In the genomic region with DNA sequence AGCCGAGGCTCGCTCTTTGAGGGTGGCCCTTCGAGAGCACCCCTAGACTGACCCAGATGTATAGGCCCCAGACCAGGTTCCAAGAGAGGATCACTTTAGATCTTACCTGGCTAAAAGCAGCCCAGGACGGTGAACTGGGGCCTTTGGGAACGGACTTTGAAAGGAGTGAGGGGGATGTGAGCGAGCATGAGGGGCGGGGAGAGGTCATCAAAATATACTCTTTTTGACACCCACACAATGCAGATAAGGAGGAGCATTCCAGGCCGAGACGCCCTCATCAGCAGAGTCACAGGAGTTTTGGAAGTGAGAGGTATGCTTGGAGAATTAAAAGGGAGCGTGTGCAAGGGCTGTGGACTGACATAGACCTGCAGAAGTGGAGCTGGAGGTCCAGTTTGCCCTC, we compare ENCODE assay signal across 8 cellular contexts. TPM values are rescaled to one million over a fixed set of nuclear protein-coding genes. Genes with fewer than 3 reads are reported as not detected.
DNase-seq lines count a peak whose midpoint lies in the region; ATAC-seq and TF ChIP-seq lines count a peak whose summit lies in the region.

No MANE protein-coding gene starts in this region.

- H3K79me2 ChIP-seq in HCT116 (ENCODE audit: insufficient read depth, low read length) (peaks cover 18% of the 10 kb centered on the region), smooth muscle cell (ENCODE audit: low read depth) (peaks cover 20% of the 10 kb centered on the region)

- H4K20me1 ChIP-seq in HCT116 (ENCODE audit: insufficient read depth) (no peaks in the 10 kb centered on the region), smooth muscle cell (ENCODE audit: low read depth) (no peaks in the 10 kb centered on the region)

- ATAC-seq in HCT116 (0 out of 2 replicates have a peak, but pooled peaks have one; percentile 1), WTC11 (no peak), right cardiac atrium (peak in 1 of 2 donors; percentile 6), GM21528 (IDR thresholded peaks at IDR 0.05; ENCODE audit: low FRiP score, unreplicated experiment) (no peak)
- ATAC-seq in activated CD4-positive, CD25-positive, alpha-beta regulatory T cell treated with anti-CD3 and anti-CD28 coated beads, Interleukin-2, amount 50 U/mL, for 24 hours: no peak

- 3% methylated on average over 10 of the region's 10 CpGs for WGBS in right cardiac atrium
- 47% methylated on average over 10 of the region's 10 CpGs for WGBS in smooth muscle cell (ENCODE audit: low lambda C conversion rate)

- H3K9ac ChIP-seq in HCT116 (ENCODE audit: low read length): peak overlapping the region; percentile 79
- H3K9ac ChIP-seq in smooth muscle cell (ENCODE audit: low read depth): peak overlapping the region; percentile 92

- peaks cover 3 to 6% of the 10 kb centered on the region in 2 experiments; a peak in 1 of 4 replicates for H3K4me1 ChIP-seq in HCT116 (ENCODE audit: control insufficient read depth in 1 of 2, insufficient read depth in 2 of 2, low read length in 2 of 2)
- no peaks in the 10 kb centered on the region for H3K4me1 ChIP-seq in right cardiac atrium (ENCODE audit: control insufficient read depth, insufficient read depth, low read length)
- no peaks in the 10 kb centered on the region for H3K4me1 ChIP-seq in smooth muscle cell (ENCODE audit: low read depth)

- TSS peak; percentile 71 for BruUV-seq in HCT116 (replicated peaks; lab: Mats Ljungman, UMichigan)

- H2AFZ ChIP-seq in HCT116 (ENCODE audit: low read depth, low read length, poor library complexity, severe bottlenecking) (no peak overlapping the region), smooth muscle cell (ENCODE audit: low read depth) (no peak overlapping the region)

- peaks cover 20% of the 10 kb centered on the region for H3K36me3 Mint-ChIP-seq in WTC11

- TF ChIP-seq POLR2A in HCT116 (IDR thresholded peaks at IDR 0.05; ENCODE audit: borderline replicate concordance, extremely low read depth, insufficient read depth, insufficient read length): no peak

- H3K27me3 ChIP-seq in HCT116 (ENCODE audit: insufficient read depth, low read length) (no peaks in the 10 kb centered on the region), right cardiac atrium (ENCODE audit: control insufficient read depth, insufficient read depth) (no peaks in the 10 kb centered on the region), smooth muscle cell (ENCODE audit: low read depth) (no peaks in the 10 kb centered on the region)

- DNase-seq in HCT116 (ENCODE audit: low read depth, low spot score) (no peak), WTC11 (ENCODE audit: low spot score) (no peak), right cardiac atrium (no peak), smooth muscle cell (lab: John Stamatoyannopoulos, UW; ENCODE audit: unreplicated experiment) (no peak), DMS 273 treated with DMSO at 0.1 percent for 48 hours (lab: John Stamatoyannopoulos, UW) (no peak), NCI-H524 (lab: John Stamatoyannopoulos, UW) (no peak)

- H3K4me1 Mint-ChIP-seq in WTC11: peaks cover 18% of the 10 kb centered on the region

- POLR2A ChIA-PET in HCT116 (lab: Charles Lee) (interaction anchor here (1.5 kb wide), 1 partner anchor 10 kb away, joined by 4 read pairs; no protein-coding TSS in a partner anchor), WTC11 (lab: Charles Lee) (no interaction called here)

- H3K9me2 ChIP-seq in HCT116 (ENCODE audit: insufficient read depth): no peaks in the 10 kb centered on the region

- intact Hi-C loops in HCT116 (cut with micrococcal nuclease) (no loop called here), right cardiac atrium (cut with DNase I) (no loop called here)

- H3K27ac Mint-ChIP-seq in WTC11: peak overlapping the region; percentile 68; the same call in 1 of the 2 replicates

- H3K27ac ChIP-seq in HCT116 (ENCODE audit: low read depth, low read length) (peak overlapping the region; percentile 39), right cardiac atrium (ENCODE audit: low read length) (peak overlapping the region; percentile 79), smooth muscle cell (ENCODE audit: low read depth) (peak overlapping the region; percentile 72)

- H3K9me3 ChIP-seq in HCT116 (ENCODE audit: control insufficient read depth in 1 of 2, insufficient read depth in 1 of 2, low read depth in 1 of 2, low read length in 2 of 2) (no peaks in the 10 kb centered on the region), right cardiac atrium (ENCODE audit: control insufficient read depth, low read length) (no peaks in the 10 kb centered on the region), smooth muscle cell (replicated peaks; ENCODE audit: low read depth) (no peaks in the 10 kb centered on the region)

- H3K4me2 ChIP-seq in HCT116 (ENCODE audit: low read length): peak overlapping the region; percentile 81
- peak overlapping the region; percentile 85 for H3K4me2 ChIP-seq in smooth muscle cell

- H3K36me3 ChIP-seq in HCT116 (ENCODE audit: control insufficient read depth in 1 of 2, insufficient read depth in 2 of 2, low read length in 2 of 2) (no peaks in the 10 kb centered on the region), smooth muscle cell (ENCODE audit: low read depth) (no peaks in the 10 kb centered on the region)

- no peaks in the 10 kb centered on the region for H3K9me3 Mint-ChIP-seq in WTC11

- TF ChIP-seq CTCF in HCT116 (IDR thresholded peaks at IDR 0.05 in 2 of 3, conservative IDR thresholded peaks at IDR 0.05 in 1 of 3; ENCODE audit: borderline replicate concordance in 1 of 3, insufficient read depth in 1 of 3, low read depth in 2 of 3, low read length in 2 of 3) (no peak), WTC11 (IDR thresholded peaks at IDR 0.05) (no peak), smooth muscle cell (IDR thresholded peaks at IDR 0.05; ENCODE audit: borderline replicate concordance, insufficient read depth, poor library complexity, severe bottlenecking) (no peak)

- H3K4me3 Mint-ChIP-seq in WTC11: peak overlapping the region; percentile 93

- H3K4me3 ChIP-seq in HCT116 (replicated peaks in 1 of 2; ENCODE audit: low read depth in 1 of 2, low read length in 2 of 2): peak overlapping the region; percentile 75 to 82
- H3K4me3 ChIP-seq in right cardiac atrium (ENCODE audit: low read length): peak overlapping the region; percentile 77
- H3K4me3 ChIP-seq in smooth muscle cell: peak overlapping the region; percentile 69

- no peaks in the 10 kb centered on the region; the same call in 1 of the 2 replicates for H3K27me3 Mint-ChIP-seq in WTC11 (ENCODE audit: low read depth)

- RAD21 ChIA-PET in HCT116 (lab: Charles Lee; ENCODE audit: low non-redundant PET in 1 of 2, low total read pairs in 2 of 2, uncharacterized antibody in 2 of 2, unreplicated experiment in 2 of 2): interaction anchor here in 1 of 2 experiments (0.8 kb wide), 1 partner anchor 10 kb away, joined by 3 read pairs; no protein-coding TSS in a partner anchor

- CTCF ChIA-PET in HCT116 (lab: Charles Lee): interaction anchor here (1.0 to 1.3 kb wide), 2 partner anchors 10 to 95 kb away, joined by 3 to 10 read pairs; no protein-coding TSS in a partner anchor
- CTCF ChIA-PET in WTC11 (lab: Charles Lee): interaction anchor here (1.0 to 4.8 kb wide), 6 partner anchors 10 to 191 kb away, joined by 3 to 34 read pairs (median 4); no protein-coding TSS in a partner anchor

- no peaks in the 10 kb centered on the region for H3F3A ChIP-seq in smooth muscle cell (ENCODE audit: low read depth)

- TF ChIP-seq RAD21 in HCT116 (IDR thresholded peaks at IDR 0.05; ENCODE audit: low read depth): no peak

TF ChIP-seq in HCT116, 20 proteins besides CTCF, POLR2A, EP300 and RAD21:
- TF ChIP-seq EZH2phosphoT487 (IDR thresholded peaks at IDR 0.05; ENCODE audit: borderline replicate concordance) (no peak), EGR1 (IDR thresholded peaks at IDR 0.05; ENCODE audit: low read depth) (no peak), YY1 (IDR thresholded peaks at IDR 0.05; ENCODE audit: extremely low read depth, insufficient replicate concordance, low read depth, low read length) (no peak), SP1 (IDR thresholded peaks at IDR 0.05; ENCODE audit: low read depth) (no peak), CEBPB (IDR thresholded peaks at IDR 0.05; ENCODE audit: low read depth) (no peak), ZNF274 (IDR thresholded peaks at IDR 0.05; ENCODE audit: low read depth, low read length) (no peak)
- TF ChIP-seq, protein P1, sequence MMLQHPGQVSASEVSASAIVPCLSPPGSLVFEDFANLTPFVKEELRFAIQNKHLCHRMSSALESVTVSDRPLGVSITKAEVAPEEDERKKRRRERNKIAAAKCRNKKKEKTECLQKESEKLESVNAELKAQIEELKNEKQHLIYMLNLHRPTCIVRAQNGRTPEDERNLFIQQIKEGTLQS (IDR thresholded peaks at IDR 0.05): no peak

TF ChIP-seq in WTC11, 78 proteins besides CTCF, POLR2A, EP300 and RAD21 (continues in another document):
- TF ChIP-seq FOXJ3 (CRISPR knock-in tag; IDR thresholded peaks at IDR 0.05; ENCODE audit: borderline replicate concordance): no peak
- TF ChIP-seq ZNF425 (CRISPR knock-in tag; conservative IDR thresholded peaks at IDR 0.05): no peak
- TF ChIP-seq RELA (CRISPR knock-in tag; IDR thresholded peaks at IDR 0.05; ENCODE audit: borderline replicate concordance): no peak

RNA-seq across cellular contexts. Expression of gene NSDHL, which starts 0.5 kb away (rescaled TPM):
- total RNA-seq in HCT116 (2021; ENCODE audit: unreplicated experiment) (22.1 TPM), WTC11 (2021) (22.5 to 26.1 TPM (median 25.9 TPM) in 3 replicates), right cardiac atrium (10 to 100 TPM; 24.9 to 31.5 (median 27.9) TPM), smooth muscle cell (20.5 and 20.9 TPM in 2 replicates)
- 21.6 and 25.7 TPM in 2 replicates for polyA plus RNA-seq in HCT116 (2012)
- polyA plus RNA-seq in right cardiac atrium (33.1 TPM), smooth muscle cell (34.1 and 36.4 TPM in 2 replicates)

RNA-seq across cellular contexts. Expression of gene CETN2, which starts 0.8 kb away (rescaled TPM):
- total RNA-seq in HCT116 (2021; ENCODE audit: unreplicated experiment) (20.9 TPM), WTC11 (2021) (20.4 to 21.7 TPM (median 20.5 TPM) in 3 replicates), right cardiac atrium (10 to 100 TPM; 25.0 to 29.5 (median 27.7) TPM), smooth muscle cell (58.3 and 62.1 TPM in 2 replicates)
- polyA plus RNA-seq in HCT116 (2012): 11.4 and 14.6 TPM in 2 replicates
- polyA plus RNA-seq in right cardiac atrium (50.3 TPM), smooth muscle cell (42.9 and 60.7 TPM in 2 replicates)
